11 cellular contexts compared by ENCODE assay signal in the genomic region with DNA sequence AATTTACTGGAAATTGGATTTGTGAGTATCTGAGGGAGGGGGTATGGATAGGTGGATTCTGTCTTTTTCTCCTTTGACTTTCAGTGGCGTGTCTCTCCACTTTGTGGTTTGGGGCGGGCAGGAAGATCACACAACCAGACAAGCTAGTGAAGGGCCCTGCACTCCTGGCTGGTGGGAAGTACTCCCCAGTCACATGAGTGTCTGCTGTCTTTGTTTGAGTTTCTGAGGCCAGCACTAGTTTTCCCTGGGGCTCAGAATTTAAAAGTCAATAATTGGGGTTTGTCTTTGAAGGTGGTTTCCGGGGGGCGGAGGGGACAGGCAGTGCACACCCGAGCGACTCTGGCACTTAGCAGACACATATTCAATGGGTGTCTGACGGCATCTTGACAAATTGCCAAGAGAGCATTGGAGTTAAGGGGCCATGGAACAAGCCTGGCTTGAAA.
DNase-seq lines count a peak whose midpoint lies in the region; ATAC-seq, FAIRE-seq and TF ChIP-seq lines count a peak whose summit lies in the region.
"Had no signal": no experiment of that assay in that cellular context is flagged by ENCODE, and none has a peak within 500 bp of the region (broad histone marks: within the 10 kb centered on the region; RNA-seq: fewer than 3 reads in every experiment).

No MANE protein-coding gene starts in this region.

- H3K4me1 Mint-ChIP-seq in GM23338 (peaks cover 19% of the 10 kb centered on the region), nephron progenitor cell (peaks cover 34% of the 10 kb centered on the region)

- H3K27ac Mint-ChIP-seq in GM23338 (no peak overlapping the region), nephron progenitor cell (no peak overlapping the region)

- DNase-seq in Ammon's horn (ENCODE audit: low spot score) (peak; percentile 48), ELF-1 (ENCODE audit: low read depth, low spot score) (peak; percentile 23), NCI-H1105 treated with DMSO at 0.1 percent for 48 hours (lab: John Stamatoyannopoulos, UW) (peak; percentile 39), glomerular visceral epithelial cell (ENCODE audit: extremely low spot score) (peak; percentile 36), GM23338 (ENCODE audit: low spot score) (no peak), small intestine (no peak), inferior parietal cortex (ENCODE audit: extremely low spot score) (no peak), nephron progenitor cell (no peak)
- DNase-seq: effector CD8-positive, alpha-beta T cell; SW 1271 had no signal

- H3F3A ChIP-seq in GM23338 (replicated peaks; ENCODE audit: low read depth), result no peaks in the 10 kb centered on the region

- H3K4me3 ChIP-seq in GM23338 (no peak overlapping the region), small intestine (ENCODE audit: low read depth in 1 of 2, low read length in 2 of 2) (no peak overlapping the region)

- TF ChIP-seq CTCF in GM23338 (conservative IDR thresholded peaks at IDR 0.05; ENCODE audit: low read depth in 2 of 2) (no peak), nephron progenitor cell (IDR thresholded peaks at IDR 0.05) (no peak)

- H2AFZ ChIP-seq in GM23338, result no peak overlapping the region
- H2AFZ ChIP-seq: parathyroid adenoma had no signal

- H3K36me3 ChIP-seq in GM23338 (ENCODE audit: insufficient read depth) (no peaks in the 10 kb centered on the region), small intestine (ENCODE audit: control insufficient read depth in 2 of 2, insufficient read depth in 2 of 2, low read length in 2 of 2) (no peaks in the 10 kb centered on the region)

- H3K4me2 ChIP-seq in GM23338, result no peak overlapping the region

- FAIRE-seq in small intestine (lab: Jason Lieb, UNC), result no peak

- peaks cover 8% of the 10 kb centered on the region; the same call in 1 of the 2 replicates for H3K9me2 ChIP-seq in GM23338 (ENCODE audit: insufficient read depth)

- H3K9me3 ChIP-seq in small intestine (ENCODE audit: control insufficient read depth, low read depth), result no peaks in the 10 kb centered on the region

- no peak for ATAC-seq in GM23338

- H4K20me1 ChIP-seq in GM23338 (replicated peaks; ENCODE audit: insufficient read depth), result no peaks in the 10 kb centered on the region

- 16 to 24% (median 23%) methylated on average over 7 of the region's 7 CpGs for WGBS in small intestine, 3 donors

- no peaks in the 10 kb centered on the region for H3K79me2 ChIP-seq in GM23338 (replicated peaks; ENCODE audit: insufficient read depth)
- H3K79me2 ChIP-seq: parathyroid adenoma had no signal

- peaks cover 9% of the 10 kb centered on the region for H3K27me3 Mint-ChIP-seq in GM23338 (ENCODE audit: insufficient read depth, low read depth, poor library complexity)
- peaks cover 22% of the 10 kb centered on the region for H3K27me3 Mint-ChIP-seq in nephron progenitor cell (ENCODE audit: low read depth, poor library complexity)

- H3K36me3 Mint-ChIP-seq in GM23338 (ENCODE audit: low read depth) (no peaks in the 10 kb centered on the region), nephron progenitor cell (ENCODE audit: low read depth) (no peaks in the 10 kb centered on the region)

- H3K27ac ChIP-seq in GM23338 (ENCODE audit: low read depth) (no peak overlapping the region), small intestine (ENCODE audit: low read depth in 1 of 2, low read length in 1 of 2) (no peak overlapping the region)
- H3K27ac ChIP-seq: parathyroid adenoma had no signal

- no peak overlapping the region for H3K4me3 Mint-ChIP-seq in GM23338
- no peak overlapping the region for H3K4me3 Mint-ChIP-seq in nephron progenitor cell

- no peaks in the 10 kb centered on the region for H3K27me3 ChIP-seq in GM23338 (ENCODE audit: insufficient read depth)
- H3K27me3 ChIP-seq in small intestine (ENCODE audit: control insufficient read depth in 2 of 2, insufficient read depth in 2 of 2, low read length in 2 of 2), result no peaks in the 10 kb centered on the region

- H3K9me3 Mint-ChIP-seq in GM23338, result peaks cover 2% of the 10 kb centered on the region; the same call in 2 of the 3 replicates
- peaks cover 4% of the 10 kb centered on the region for H3K9me3 Mint-ChIP-seq in nephron progenitor cell

- H3K4me1 ChIP-seq in GM23338 (ENCODE audit: insufficient read depth) (no peaks in the 10 kb centered on the region; the same call in 1 of the 2 replicates), small intestine (ENCODE audit: control insufficient read depth in 2 of 2, insufficient read depth in 1 of 2, low read depth in 1 of 2, low read length in 1 of 2) (no peaks in the 10 kb centered on the region)
- H3K4me1 ChIP-seq: parathyroid adenoma had no signal

TF ChIP-seq in GM23338, 12 proteins besides CTCF, POLR2A, EP300 and RAD21:
- TF ChIP-seq EZH2phosphoT487 (IDR thresholded peaks at IDR 0.05; ENCODE audit: unreplicated experiment), result no peak

Comparison
In these comparisons a context has a peak if more than half of its experiments do, and no peak if none do; other contexts are left out.
1. DNase-seq: peak in Ammon's horn (single experiment), ELF-1 (single experiment), NCI-H1105 treated with DMSO at 0.1 percent for 48 hours (single experiment) and glomerular visceral epithelial cell (single experiment); none in GM23338 (single experiment), small intestine (single experiment), inferior parietal cortex (single experiment) and nephron progenitor cell (single experiment).